ENCODE assay signal across 1 cellular context in genomic region chr20:16729565-16730460, GRCh38.
TF ChIP-seq lines count a peak whose summit lies in the region.

Gene SNRPB2 (plus strand): TSS chr20:16730026. CDS start chr20:16731703, 1,677 bp downstream.

TF ChIP-seq in K562, 482 proteins besides CTCF, POLR2A, EP300 and RAD21 (continued from another document and continues in another):
- no peak for TF ChIP-seq PRDM10 (IDR thresholded peaks at IDR 0.05; ENCODE audit: partially characterized antibody)
- TF ChIP-seq, protein P1, sequence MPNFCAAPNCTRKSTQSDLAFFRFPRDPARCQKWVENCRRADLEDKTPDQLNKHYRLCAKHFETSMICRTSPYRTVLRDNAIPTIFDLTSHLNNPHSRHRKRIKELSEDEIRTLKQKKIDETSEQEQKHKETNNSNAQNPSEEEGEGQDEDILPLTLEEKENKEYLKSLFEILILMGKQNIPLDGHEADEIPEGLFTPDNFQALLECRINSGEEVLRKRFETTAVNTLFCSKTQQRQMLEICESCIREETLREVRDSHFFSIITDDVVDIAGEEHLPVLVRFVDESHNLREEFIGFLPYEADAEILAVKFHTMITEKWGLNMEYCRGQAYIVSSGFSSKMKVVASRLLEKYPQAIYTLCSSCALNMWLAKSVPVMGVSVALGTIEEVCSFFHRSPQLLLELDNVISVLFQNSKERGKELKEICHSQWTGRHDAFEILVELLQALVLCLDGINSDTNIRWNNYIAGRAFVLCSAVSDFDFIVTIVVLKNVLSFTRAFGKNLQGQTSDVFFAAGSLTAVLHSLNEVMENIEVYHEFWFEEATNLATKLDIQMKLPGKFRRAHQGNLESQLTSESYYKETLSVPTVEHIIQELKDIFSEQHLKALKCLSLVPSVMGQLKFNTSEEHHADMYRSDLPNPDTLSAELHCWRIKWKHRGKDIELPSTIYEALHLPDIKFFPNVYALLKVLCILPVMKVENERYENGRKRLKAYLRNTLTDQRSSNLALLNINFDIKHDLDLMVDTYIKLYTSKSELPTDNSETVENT (CRISPR knock-in tag; IDR thresholded peaks at IDR 0.05), result no peak
- TF ChIP-seq NONO (IDR thresholded peaks at IDR 0.05; ENCODE audit: low read depth in 2 of 2, low read length in 1 of 2), result no peak
- TF ChIP-seq, protein P2, sequence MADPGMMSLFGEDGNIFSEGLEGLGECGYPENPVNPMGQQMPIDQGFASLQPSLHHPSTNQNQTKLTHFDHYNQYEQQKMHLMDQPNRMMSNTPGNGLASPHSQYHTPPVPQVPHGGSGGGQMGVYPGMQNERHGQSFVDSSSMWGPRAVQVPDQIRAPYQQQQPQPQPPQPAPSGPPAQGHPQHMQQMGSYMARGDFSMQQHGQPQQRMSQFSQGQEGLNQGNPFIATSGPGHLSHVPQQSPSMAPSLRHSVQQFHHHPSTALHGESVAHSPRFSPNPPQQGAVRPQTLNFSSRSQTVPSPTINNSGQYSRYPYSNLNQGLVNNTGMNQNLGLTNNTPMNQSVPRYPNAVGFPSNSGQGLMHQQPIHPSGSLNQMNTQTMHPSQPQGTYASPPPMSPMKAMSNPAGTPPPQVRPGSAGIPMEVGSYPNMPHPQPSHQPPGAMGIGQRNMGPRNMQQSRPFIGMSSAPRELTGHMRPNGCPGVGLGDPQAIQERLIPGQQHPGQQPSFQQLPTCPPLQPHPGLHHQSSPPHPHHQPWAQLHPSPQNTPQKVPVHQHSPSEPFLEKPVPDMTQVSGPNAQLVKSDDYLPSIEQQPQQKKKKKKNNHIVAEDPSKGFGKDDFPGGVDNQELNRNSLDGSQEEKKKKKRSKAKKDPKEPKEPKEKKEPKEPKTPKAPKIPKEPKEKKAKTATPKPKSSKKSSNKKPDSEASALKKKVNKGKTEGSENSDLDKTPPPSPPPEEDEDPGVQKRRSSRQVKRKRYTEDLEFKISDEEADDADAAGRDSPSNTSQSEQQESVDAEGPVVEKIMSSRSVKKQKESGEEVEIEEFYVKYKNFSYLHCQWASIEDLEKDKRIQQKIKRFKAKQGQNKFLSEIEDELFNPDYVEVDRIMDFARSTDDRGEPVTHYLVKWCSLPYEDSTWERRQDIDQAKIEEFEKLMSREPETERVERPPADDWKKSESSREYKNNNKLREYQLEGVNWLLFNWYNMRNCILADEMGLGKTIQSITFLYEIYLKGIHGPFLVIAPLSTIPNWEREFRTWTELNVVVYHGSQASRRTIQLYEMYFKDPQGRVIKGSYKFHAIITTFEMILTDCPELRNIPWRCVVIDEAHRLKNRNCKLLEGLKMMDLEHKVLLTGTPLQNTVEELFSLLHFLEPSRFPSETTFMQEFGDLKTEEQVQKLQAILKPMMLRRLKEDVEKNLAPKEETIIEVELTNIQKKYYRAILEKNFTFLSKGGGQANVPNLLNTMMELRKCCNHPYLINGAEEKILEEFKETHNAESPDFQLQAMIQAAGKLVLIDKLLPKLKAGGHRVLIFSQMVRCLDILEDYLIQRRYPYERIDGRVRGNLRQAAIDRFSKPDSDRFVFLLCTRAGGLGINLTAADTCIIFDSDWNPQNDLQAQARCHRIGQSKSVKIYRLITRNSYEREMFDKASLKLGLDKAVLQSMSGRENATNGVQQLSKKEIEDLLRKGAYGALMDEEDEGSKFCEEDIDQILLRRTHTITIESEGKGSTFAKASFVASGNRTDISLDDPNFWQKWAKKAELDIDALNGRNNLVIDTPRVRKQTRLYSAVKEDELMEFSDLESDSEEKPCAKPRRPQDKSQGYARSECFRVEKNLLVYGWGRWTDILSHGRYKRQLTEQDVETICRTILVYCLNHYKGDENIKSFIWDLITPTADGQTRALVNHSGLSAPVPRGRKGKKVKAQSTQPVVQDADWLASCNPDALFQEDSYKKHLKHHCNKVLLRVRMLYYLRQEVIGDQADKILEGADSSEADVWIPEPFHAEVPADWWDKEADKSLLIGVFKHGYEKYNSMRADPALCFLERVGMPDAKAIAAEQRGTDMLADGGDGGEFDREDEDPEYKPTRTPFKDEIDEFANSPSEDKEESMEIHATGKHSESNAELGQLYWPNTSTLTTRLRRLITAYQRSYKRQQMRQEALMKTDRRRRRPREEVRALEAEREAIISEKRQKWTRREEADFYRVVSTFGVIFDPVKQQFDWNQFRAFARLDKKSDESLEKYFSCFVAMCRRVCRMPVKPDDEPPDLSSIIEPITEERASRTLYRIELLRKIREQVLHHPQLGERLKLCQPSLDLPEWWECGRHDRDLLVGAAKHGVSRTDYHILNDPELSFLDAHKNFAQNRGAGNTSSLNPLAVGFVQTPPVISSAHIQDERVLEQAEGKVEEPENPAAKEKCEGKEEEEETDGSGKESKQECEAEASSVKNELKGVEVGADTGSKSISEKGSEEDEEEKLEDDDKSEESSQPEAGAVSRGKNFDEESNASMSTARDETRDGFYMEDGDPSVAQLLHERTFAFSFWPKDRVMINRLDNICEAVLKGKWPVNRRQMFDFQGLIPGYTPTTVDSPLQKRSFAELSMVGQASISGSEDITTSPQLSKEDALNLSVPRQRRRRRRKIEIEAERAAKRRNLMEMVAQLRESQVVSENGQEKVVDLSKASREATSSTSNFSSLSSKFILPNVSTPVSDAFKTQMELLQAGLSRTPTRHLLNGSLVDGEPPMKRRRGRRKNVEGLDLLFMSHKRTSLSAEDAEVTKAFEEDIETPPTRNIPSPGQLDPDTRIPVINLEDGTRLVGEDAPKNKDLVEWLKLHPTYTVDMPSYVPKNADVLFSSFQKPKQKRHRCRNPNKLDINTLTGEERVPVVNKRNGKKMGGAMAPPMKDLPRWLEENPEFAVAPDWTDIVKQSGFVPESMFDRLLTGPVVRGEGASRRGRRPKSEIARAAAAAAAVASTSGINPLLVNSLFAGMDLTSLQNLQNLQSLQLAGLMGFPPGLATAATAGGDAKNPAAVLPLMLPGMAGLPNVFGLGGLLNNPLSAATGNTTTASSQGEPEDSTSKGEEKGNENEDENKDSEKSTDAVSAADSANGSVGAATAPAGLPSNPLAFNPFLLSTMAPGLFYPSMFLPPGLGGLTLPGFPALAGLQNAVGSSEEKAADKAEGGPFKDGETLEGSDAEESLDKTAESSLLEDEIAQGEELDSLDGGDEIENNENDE (IDR thresholded peaks at IDR 0.05; ENCODE audit: low read depth, low read length), result no peak
- no peak for TF ChIP-seq GATAD2B (IDR thresholded peaks at IDR 0.05; ENCODE audit: borderline replicate concordance)
- no peak for TF ChIP-seq PRMT5 (CRISPR knock-in tag; IDR thresholded peaks at IDR 0.05)
- no peak for TF ChIP-seq KLF13 (tag; IDR thresholded peaks at IDR 0.05; ENCODE audit: borderline replicate concordance, low read depth)
- no peak for TF ChIP-seq CHD4 (IDR thresholded peaks at IDR 0.05; ENCODE audit: insufficient read depth, insufficient replicate concordance, low read depth, low read length, poor library complexity, severe bottlenecking)
- no peak for TF ChIP-seq RCOR1 (IDR thresholded peaks at IDR 0.05; ENCODE audit: borderline replicate concordance in 1 of 2, low read depth in 2 of 2, low read length in 2 of 2)
- no peak for TF ChIP-seq U2AF1 (optimal IDR thresholded peaks at IDR 0.05; ENCODE audit: low read depth, low read length)
- peak; percentile 40; the same call in 1 of the 2 replicates for TF ChIP-seq BRD4 (IDR thresholded peaks at IDR 0.05)
- no peak for TF ChIP-seq TARDBP (IDR thresholded peaks at IDR 0.05)
- TF ChIP-seq MAFK (IDR thresholded peaks at IDR 0.05; ENCODE audit: low read length), result no peak
- TF ChIP-seq ELK3 (CRISPR knock-in tag; IDR thresholded peaks at IDR 0.05), result no peak
- no peak for TF ChIP-seq ZNF398 (CRISPR knock-in tag; IDR thresholded peaks at IDR 0.05)
- no peak for TF ChIP-seq ZNF561 (CRISPR knock-in tag; conservative IDR thresholded peaks at IDR 0.05)
- no peak for TF ChIP-seq TCF7 (IDR thresholded peaks at IDR 0.05; ENCODE audit: borderline replicate concordance)
- TF ChIP-seq, protein P3, sequence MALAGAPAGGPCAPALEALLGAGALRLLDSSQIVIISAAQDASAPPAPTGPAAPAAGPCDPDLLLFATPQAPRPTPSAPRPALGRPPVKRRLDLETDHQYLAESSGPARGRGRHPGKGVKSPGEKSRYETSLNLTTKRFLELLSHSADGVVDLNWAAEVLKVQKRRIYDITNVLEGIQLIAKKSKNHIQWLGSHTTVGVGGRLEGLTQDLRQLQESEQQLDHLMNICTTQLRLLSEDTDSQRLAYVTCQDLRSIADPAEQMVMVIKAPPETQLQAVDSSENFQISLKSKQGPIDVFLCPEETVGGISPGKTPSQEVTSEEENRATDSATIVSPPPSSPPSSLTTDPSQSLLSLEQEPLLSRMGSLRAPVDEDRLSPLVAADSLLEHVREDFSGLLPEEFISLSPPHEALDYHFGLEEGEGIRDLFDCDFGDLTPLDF (CRISPR knock-in tag; IDR thresholded peaks at IDR 0.05), result no peak
- no peak for TF ChIP-seq SMARCE1 (IDR thresholded peaks at IDR 0.05)
- 0 out of 2 replicates have a peak, but pooled peaks have one; percentile 30 for TF ChIP-seq KAT8 (IDR thresholded peaks at IDR 0.05; ENCODE audit: low read depth)
- no peak for TF ChIP-seq ZSCAN29 (IDR thresholded peaks at IDR 0.05)
- no peak for TF ChIP-seq TCF3 (CRISPR knock-in tag; IDR thresholded peaks at IDR 0.05)
- peak; percentile 100 for TF ChIP-seq ZBTB17 (CRISPR knock-in tag; IDR thresholded peaks at IDR 0.05)
